15 cellular contexts compared by ENCODE assay signal in the genomic region with DNA sequence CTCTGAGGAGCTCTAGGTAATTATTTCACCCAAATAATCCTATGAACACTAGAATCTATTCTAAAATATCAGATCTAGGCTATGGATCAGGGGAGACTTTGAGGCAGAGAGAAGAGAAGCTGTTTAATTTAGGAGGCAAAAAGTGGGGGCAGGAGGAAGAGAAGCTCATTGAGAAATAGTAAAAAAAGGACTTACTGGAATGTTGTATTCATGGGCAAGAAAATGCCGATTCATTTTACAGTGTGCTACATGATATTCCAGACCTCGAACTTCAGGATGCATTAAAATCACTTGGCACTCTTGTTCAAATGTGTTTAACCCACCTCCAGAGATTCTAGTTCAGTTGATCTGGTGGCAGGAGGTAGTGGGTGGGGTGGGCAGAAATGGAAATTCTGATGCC.
DNase-seq lines count a peak whose midpoint lies in the region; ATAC-seq and TF ChIP-seq lines count a peak whose summit lies in the region.
"Had no signal": no experiment of that assay in that cellular context is flagged by ENCODE, and none has a peak within 500 bp of the region (broad histone marks: within the 10 kb centered on the region; RNA-seq: fewer than 3 reads in every experiment).

No MANE protein-coding gene starts in this region.

- H3K27ac ChIP-seq in IMR-90 (ENCODE audit: insufficient read depth, low read length): no peak overlapping the region; the same call in 1 of the 2 replicates
- no peak overlapping the region for H3K27ac ChIP-seq in fibroblast of lung (ENCODE audit: insufficient read depth, low read length)
- peak overlapping the region; percentile 21 for H3K27ac ChIP-seq in smooth muscle cell (ENCODE audit: low read depth)
- no peak overlapping the region for H3K27ac ChIP-seq in mesendoderm (ENCODE audit: low read depth, low read length)
- H3K27ac ChIP-seq: BLaER1 treated with 17β-estradiol and CSF1 and Interleukin-3, amounts not matched to agents 10 nM and 100 nM; PC-9 had no signal

- ATAC-seq in IMR-90 (ENCODE audit: low read depth): no peak

- CTCF ChIA-PET in IMR-90 (lab: Yijun Ruan, JAX): interaction anchor here (0.5 to 2.0 kb wide), 2 partner anchors 49 to 623 kb away, joined by 3 to 6 read pairs; no protein-coding TSS in a partner anchor

- H3K4me3 ChIP-seq in IMR-90 (ENCODE audit: insufficient read depth, low read depth, low read length) (no peak overlapping the region), fibroblast of lung (replicated peaks in 1 of 4; ENCODE audit: control extremely low read depth in 1 of 4, insufficient read depth in 1 of 4, low read depth in 3 of 4, low read length in 4 of 4) (no peak overlapping the region), smooth muscle cell (no peak overlapping the region), mesendoderm (ENCODE audit: low read length) (no peak overlapping the region)
- H3K4me3 ChIP-seq: BLaER1 treated with 17β-estradiol and CSF1 and Interleukin-3, amounts not matched to agents 10 nM and 100 nM; PC-9 had no signal

- TF ChIP-seq POLR2A in IMR-90 (IDR thresholded peaks at IDR 0.05; ENCODE audit: low read depth, low read length): no peak

- H2AK9ac ChIP-seq in IMR-90 (replicated peaks; ENCODE audit: low read depth, low read length, poor library complexity): no peak overlapping the region

- no CpG with 5 or more reads among the region's 2 CpGs for WGBS in IMR-90 (ENCODE audit: extremely low coverage in 2 of 2, insufficient read length in 1 of 2), 2 experiments
- WGBS in smooth muscle cell (ENCODE audit: low lambda C conversion rate): 54% methylated on average over 2 of the region's 2 CpGs
- WGBS in mesendoderm (ENCODE audit: extremely low coverage, insufficient coverage, low lambda C conversion rate): no CpG with 5 or more reads among the region's 2 CpGs

- H3K23ac ChIP-seq in IMR-90 (ENCODE audit: low read depth, low read length): no peak overlapping the region
- H3K23ac ChIP-seq in mesendoderm (ENCODE audit: low read length): no peak overlapping the region

- TF ChIP-seq CTCF in IMR-90 (conservative IDR thresholded peaks at IDR 0.05; ENCODE audit: low read depth, low read length): no peak
- no peak for TF ChIP-seq CTCF in fibroblast of lung (conservative IDR thresholded peaks at IDR 0.05 in 1 of 2, IDR thresholded peaks at IDR 0.05 in 1 of 2; ENCODE audit: low read depth in 1 of 2, low read length in 2 of 2)
- TF ChIP-seq CTCF in smooth muscle cell (IDR thresholded peaks at IDR 0.05; ENCODE audit: borderline replicate concordance, insufficient read depth, poor library complexity, severe bottlenecking): no peak

- H2AFZ ChIP-seq in IMR-90 (replicated peaks; ENCODE audit: low read length, poor library complexity) (no peak overlapping the region), fibroblast of lung (ENCODE audit: low read length) (no peak overlapping the region), smooth muscle cell (ENCODE audit: low read depth) (no peak overlapping the region)
- H2AFZ ChIP-seq: PC-9 had no signal

- H3K79me2 ChIP-seq in fibroblast of lung (ENCODE audit: control insufficient read depth, insufficient read depth, low read length): no peaks in the 10 kb centered on the region
- H3K79me2 ChIP-seq in smooth muscle cell (ENCODE audit: low read depth): no peaks in the 10 kb centered on the region
- no peaks in the 10 kb centered on the region for H3K79me2 ChIP-seq in mesendoderm (ENCODE audit: control insufficient read depth, insufficient read depth, low read length)

- no peak overlapping the region for H4K8ac ChIP-seq in IMR-90 (ENCODE audit: low read depth in 2 of 2, low read length in 2 of 2)
- H4K8ac ChIP-seq in mesendoderm (ENCODE audit: low read depth, low read length): no peak overlapping the region

- H2BK5ac ChIP-seq in IMR-90 (ENCODE audit: low read depth, low read length, poor library complexity, severe bottlenecking) (no peak overlapping the region), mesendoderm (ENCODE audit: low read length) (no peak overlapping the region)

- peak; percentile 20 for DNase-seq in AG20443 (ENCODE audit: low spot score)
- DNase-seq in IMR-90: peak; percentile 42
- DNase-seq in fibroblast of lung (ENCODE audit: low read depth in 2 of 2): peak; percentile 21 to 45
- DNase-seq in smooth muscle cell (lab: John Stamatoyannopoulos, UW; ENCODE audit: unreplicated experiment): no peak
- no peak for DNase-seq in activated CD4-positive, alpha-beta T cell treated with anti-CD3 and anti-CD28 coated beads, Interleukin-2, amount 50 U/mL, for 48 hours
- no peak for DNase-seq in retina
- no peak for DNase-seq in mesendoderm
- DNase-seq: CD8-positive, alpha-beta memory T cell; DND-41; GDM1; NCI-H1436; NCI-H2029 treated with DMSO at 0.1 percent for 48 hours; NCI-H510A; PC-9 had no signal

- H3K9ac ChIP-seq in IMR-90 (ENCODE audit: low read depth, low read length): no peak overlapping the region
- H3K9ac ChIP-seq in fibroblast of lung (ENCODE audit: insufficient read depth, low read length): no peak overlapping the region
- H3K9ac ChIP-seq in smooth muscle cell (ENCODE audit: low read depth): no peak overlapping the region
- H3K9ac ChIP-seq in mesendoderm (ENCODE audit: low read length): no peak overlapping the region
- H3K9ac ChIP-seq: BLaER1 treated with 17β-estradiol and CSF1 and Interleukin-3, amounts not matched to agents 10 nM and 100 nM had no signal

- no peak overlapping the region for H3K4me2 ChIP-seq in IMR-90 (ENCODE audit: low read depth, low read length)
- no peak overlapping the region for H3K4me2 ChIP-seq in fibroblast of lung (ENCODE audit: extremely low read depth, insufficient read depth, low read length)
- H3K4me2 ChIP-seq in smooth muscle cell: no peak overlapping the region
- H3K4me2 ChIP-seq in mesendoderm (ENCODE audit: low read length): no peak overlapping the region
- H3K4me2 ChIP-seq: BLaER1 treated with 17β-estradiol and CSF1 and Interleukin-3, amounts not matched to agents 10 nM and 100 nM; PC-9 had no signal

- H2BK20ac ChIP-seq in IMR-90 (ENCODE audit: low read depth, low read length): no peak overlapping the region

- dilution Hi-C loops in IMR-90 (cut with HindIII; ENCODE audit: low sequenced_read_pairs, unreplicated experiment): no loop called here

- no TSS peak for BruUV-seq in IMR-90 (replicated peaks; lab: Mats Ljungman, UMichigan)

- in situ Hi-C loops in IMR-90 (cut with MboI; ENCODE audit: low sequenced_read_pairs): no loop called here

- peaks cover 5% of the 10 kb centered on the region; the same call in 1 of the 2 replicates for H3K9me1 ChIP-seq in IMR-90 (ENCODE audit: insufficient read depth, low read length)

- H3K36me3 ChIP-seq in IMR-90 (ENCODE audit: control insufficient read depth, insufficient read depth, low read length) (no peaks in the 10 kb centered on the region), fibroblast of lung (ENCODE audit: control insufficient read depth, insufficient read depth, low read length) (no peaks in the 10 kb centered on the region), smooth muscle cell (ENCODE audit: low read depth) (no peaks in the 10 kb centered on the region), mesendoderm (ENCODE audit: control insufficient read depth, insufficient read depth, low read length) (no peaks in the 10 kb centered on the region)
- H3K36me3 ChIP-seq: BLaER1 treated with 17β-estradiol and CSF1 and Interleukin-3, amounts not matched to agents 10 nM and 100 nM had no signal

- H3K56ac ChIP-seq in IMR-90 (ENCODE audit: extremely low read depth, insufficient read depth, low read length): no peak overlapping the region
- H3K56ac ChIP-seq in mesendoderm (ENCODE audit: low read length): no peak overlapping the region

- no peak overlapping the region for H2BK120ac ChIP-seq in IMR-90 (ENCODE audit: low read depth, low read length)
- H2BK120ac ChIP-seq in mesendoderm (ENCODE audit: low read depth, low read length): no peak overlapping the region

- POLR2A ChIA-PET in IMR-90 (lab: Charles Lee; ENCODE audit: unreplicated experiment): no interaction called here

- no peak overlapping the region for H4K91ac ChIP-seq in IMR-90 (ENCODE audit: insufficient read depth, low read depth, low read length)

- no peaks in the 10 kb centered on the region for H3F3A ChIP-seq in smooth muscle cell (ENCODE audit: low read depth)

- intact Hi-C loops in IMR-90 (cut with micrococcal nuclease): no loop called here

- H3K9me3 ChIP-seq in IMR-90 (ENCODE audit: control insufficient read depth, insufficient read depth, low read length) (no peaks in the 10 kb centered on the region), fibroblast of lung (ENCODE audit: control insufficient read depth, insufficient read depth, low read depth, low read length) (no peaks in the 10 kb centered on the region), smooth muscle cell (replicated peaks; ENCODE audit: low read depth) (no peaks in the 10 kb centered on the region)

- 0 out of 2 replicates have a peak overlapping the region, but pooled peaks have one; percentile 26 for H4K5ac ChIP-seq in IMR-90 (ENCODE audit: low read depth, low read length)
- no peak overlapping the region for H4K5ac ChIP-seq in mesendoderm (ENCODE audit: low read length)

- H3K18ac ChIP-seq in IMR-90 (ENCODE audit: low read depth, low read length) (no peak overlapping the region), mesendoderm (ENCODE audit: low read length) (no peak overlapping the region)

- no peak overlapping the region; the same call in 1 of the 2 replicates for H3K14ac ChIP-seq in IMR-90 (replicated peaks; ENCODE audit: low read depth, low read length)

- H3K27me3 ChIP-seq in IMR-90 (ENCODE audit: control insufficient read depth, insufficient read depth, low read length): no peaks in the 10 kb centered on the region
- H3K27me3 ChIP-seq in fibroblast of lung (ENCODE audit: control insufficient read depth, insufficient read depth, low read length): no peaks in the 10 kb centered on the region
- no peaks in the 10 kb centered on the region for H3K27me3 ChIP-seq in smooth muscle cell (ENCODE audit: low read depth)
- H3K27me3 ChIP-seq in mesendoderm (ENCODE audit: insufficient read depth, low read length, poor library complexity): no peaks in the 10 kb centered on the region
- H3K27me3 ChIP-seq: BLaER1 treated with 17β-estradiol and CSF1 and Interleukin-3, amounts not matched to agents 10 nM and 100 nM had no signal

- TF ChIP-seq RAD21 in IMR-90 (IDR thresholded peaks at IDR 0.05; ENCODE audit: low read length): no peak

- H3K4me1 ChIP-seq in IMR-90 (ENCODE audit: control insufficient read depth, insufficient read depth, low read length): peaks cover 14% of the 10 kb centered on the region
- no peaks in the 10 kb centered on the region for H3K4me1 ChIP-seq in fibroblast of lung (ENCODE audit: control insufficient read depth, extremely low read depth, insufficient read depth, low read length)
- H3K4me1 ChIP-seq in smooth muscle cell (ENCODE audit: low read depth): no peaks in the 10 kb centered on the region
- no peaks in the 10 kb centered on the region for H3K4me1 ChIP-seq in mesendoderm (ENCODE audit: control insufficient read depth, low read depth, low read length)
- H3K4me1 ChIP-seq: BLaER1 treated with 17β-estradiol and CSF1 and Interleukin-3, amounts not matched to agents 10 nM and 100 nM had no signal

- H3K4ac ChIP-seq in IMR-90 (ENCODE audit: low read depth, low read length) (no peak overlapping the region), mesendoderm (ENCODE audit: low read depth, low read length) (no peak overlapping the region)

- H2AK5ac ChIP-seq in IMR-90 (ENCODE audit: low read depth, low read length) (no peak overlapping the region), mesendoderm (ENCODE audit: low read length) (no peak overlapping the region)

- H2BK15ac ChIP-seq in IMR-90 (ENCODE audit: low read depth, low read length): no peak overlapping the region
- H2BK15ac ChIP-seq in mesendoderm (replicated peaks; ENCODE audit: low read depth): no peak overlapping the region

- H4K20me1 ChIP-seq in IMR-90 (ENCODE audit: insufficient read depth, low read length) (no peaks in the 10 kb centered on the region), fibroblast of lung (ENCODE audit: control insufficient read depth, extremely low read depth, insufficient read depth, low read length) (no peaks in the 10 kb centered on the region), smooth muscle cell (ENCODE audit: low read depth) (no peaks in the 10 kb centered on the region)
- H4K20me1 ChIP-seq: BLaER1 treated with 17β-estradiol and CSF1 and Interleukin-3, amounts not matched to agents 10 nM and 100 nM had no signal

- H3K79me1 ChIP-seq in IMR-90 (ENCODE audit: low read depth in 1 of 2, low read length in 2 of 2): no peaks in the 10 kb centered on the region
- H3K79me1 ChIP-seq in mesendoderm (ENCODE audit: low read length): no peaks in the 10 kb centered on the region

Comparison
In these comparisons a context has a peak if more than half of its experiments do, and no peak if none do; other contexts are left out.
1. DNase-seq: peak in AG20443 (single experiment), IMR-90 (single experiment) and fibroblast of lung (2 of 2); none in smooth muscle cell (single experiment), activated CD4-positive, alpha-beta T cell treated with anti-CD3 and anti-CD28 coated beads, Interleukin-2, amount 50 U/mL, for 48 hours (0 of 2), retina (single experiment) and mesendoderm (single experiment).